11 cellular contexts compared by ENCODE assay signal in the genomic region with DNA sequence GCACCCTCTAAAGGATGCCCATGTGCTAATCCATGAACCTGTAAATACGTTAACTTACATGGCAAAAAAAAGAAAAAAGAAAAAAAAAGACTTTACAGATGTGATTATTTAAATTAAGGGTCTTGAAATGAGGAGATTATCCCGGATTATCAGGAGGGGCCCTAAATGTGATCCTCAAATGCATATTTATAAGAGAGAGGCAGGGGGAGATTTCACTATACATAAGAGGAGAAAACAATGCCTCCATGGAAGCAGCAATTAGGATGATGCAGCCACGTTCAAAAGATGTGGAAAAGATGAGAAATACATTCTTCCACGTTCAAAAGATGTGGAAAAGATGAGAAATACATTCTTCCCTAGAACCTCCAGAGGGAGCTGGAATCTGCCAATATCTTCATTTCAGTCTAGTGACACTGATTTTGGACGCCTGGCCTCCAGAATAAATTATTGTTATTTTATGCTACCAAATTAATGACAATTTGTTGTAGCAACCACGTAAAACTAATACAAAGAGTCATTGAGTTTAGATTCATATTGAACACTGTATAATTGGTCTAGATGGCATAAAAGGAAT.
A peak's percentile ranks its signal among the peaks of the same experiment; 100 is the strongest.
DNase-seq lines count a peak whose midpoint lies in the region; ATAC-seq and FAIRE-seq lines count a peak whose summit lies in the region.
"Had no signal": no experiment of that assay in that cellular context is flagged by ENCODE, and none has a peak within 500 bp of the region (broad histone marks: within the 10 kb centered on the region; RNA-seq: fewer than 3 reads in every experiment).

No MANE protein-coding gene starts in this region.

- ATAC-seq in GM18861 (IDR thresholded peaks at IDR 0.05; ENCODE audit: unreplicated experiment) (no peak), HG02970 (IDR thresholded peaks at IDR 0.05; ENCODE audit: low FRiP score, unreplicated experiment) (no peak)

- H3K27me3 Mint-ChIP-seq in T-helper 2 cell treated with Interferon-gamma antibody and Interleukin-4, amounts not matched to agents 5 μg/mL and 100 μg/mL, for 36 hours (ENCODE audit: low read depth): no peaks in the 10 kb centered on the region

- H3K9me3 Mint-ChIP-seq in T-helper 2 cell treated with Interferon-gamma antibody and Interleukin-4, amounts not matched to agents 5 μg/mL and 100 μg/mL, for 36 hours: no peaks in the 10 kb centered on the region
- H3K9me3 Mint-ChIP-seq: activated T-helper 2 cell treated with anti-CD3 and anti-CD28 coated beads, Interferon-gamma antibody, Interleukin-2, Interleukin-4, amounts not matched to agents 10 μg/mL and 5 μg/mL and 100 μg/mL, durations not matched to agents 14 hours and 24 hours and 36 hours had no signal

- no peaks in the 10 kb centered on the region for H3K4me1 Mint-ChIP-seq in T-helper 2 cell treated with Interferon-gamma antibody and Interleukin-4, amounts not matched to agents 5 μg/mL and 100 μg/mL, for 36 hours (ENCODE audit: low read depth)

- no peak overlapping the region for H3K4me3 Mint-ChIP-seq in T-helper 2 cell treated with Interferon-gamma antibody and Interleukin-4, amounts not matched to agents 5 μg/mL and 100 μg/mL, for 36 hours

- peak; percentile 20 for DNase-seq in COR-L47 (lab: John Stamatoyannopoulos, UW)
- DNase-seq in HTR-8/SVneo (ENCODE audit: insufficient read length, low spot score): peak; percentile 0
- peak; percentile 35 for DNase-seq in astrocyte of the hippocampus (ENCODE audit: low read depth, low spot score)
- peak; percentile 25 for DNase-seq in medulla oblongata (ENCODE audit: extremely low spot score)
- DNase-seq in DMS79 treated with DMSO at 0.1 percent for 48 hours (lab: John Stamatoyannopoulos, UW): no peak
- DNase-seq in T-helper 2 cell treated with Interferon-gamma antibody and Interleukin-4, amounts not matched to agents 5 μg/mL and 100 μg/mL, for 36 hours (ENCODE audit: low spot score): no peak
- DNase-seq: foreskin melanocyte, uterus had no signal

- no peak overlapping the region for H3K27ac Mint-ChIP-seq in T-helper 2 cell treated with Interferon-gamma antibody and Interleukin-4, amounts not matched to agents 5 μg/mL and 100 μg/mL, for 36 hours
- H3K27ac Mint-ChIP-seq: activated T-helper 2 cell treated with anti-CD3 and anti-CD28 coated beads, Interferon-gamma antibody, Interleukin-2, Interleukin-4, amounts not matched to agents 10 μg/mL and 5 μg/mL and 100 μg/mL, durations not matched to agents 14 hours and 24 hours and 36 hours had no signal

- H3K36me3 Mint-ChIP-seq in T-helper 2 cell treated with Interferon-gamma antibody and Interleukin-4, amounts not matched to agents 5 μg/mL and 100 μg/mL, for 36 hours (ENCODE audit: low read depth): no peaks in the 10 kb centered on the region

- no peak for FAIRE-seq in HTR-8/SVneo (lab: Jason Lieb, UNC)

Comparison
In these comparisons a context has a peak if more than half of its experiments do, and no peak if none do; other contexts are left out.
1. DNase-seq: peak in COR-L47 (single experiment), HTR-8/SVneo (single experiment), astrocyte of the hippocampus (single experiment) and medulla oblongata (single experiment); none in DMS79 treated with DMSO at 0.1 percent for 48 hours (single experiment) and T-helper 2 cell treated with Interferon-gamma antibody and Interleukin-4, amounts not matched to agents 5 μg/mL and 100 μg/mL, for 36 hours (single experiment).